9 cellular contexts compared by ENCODE assay signal in the genomic region with DNA sequence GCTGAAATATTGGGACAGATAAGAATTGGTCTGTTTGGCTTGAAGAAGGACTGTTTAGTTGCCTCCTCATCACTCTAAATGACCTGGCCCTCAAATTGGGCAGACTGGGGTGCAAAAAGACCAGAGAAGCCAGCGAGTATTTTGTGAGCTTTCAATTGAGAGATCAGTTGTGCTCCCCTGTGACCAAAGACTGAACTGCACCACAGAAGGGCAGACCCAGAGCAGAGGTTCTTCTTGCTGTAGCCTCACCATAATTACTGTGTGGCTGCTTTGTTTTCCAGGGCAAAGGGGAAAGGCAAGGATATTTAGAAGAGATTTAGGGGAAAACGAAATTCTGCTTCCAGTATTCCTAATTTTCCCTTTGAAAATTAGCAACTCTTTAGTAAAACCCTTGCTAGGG.
DNase-seq lines count a peak whose midpoint lies in the region; ATAC-seq, FAIRE-seq and TF ChIP-seq lines count a peak whose summit lies in the region.
"Had no signal": no experiment of that assay in that cellular context is flagged by ENCODE, and none has a peak within 500 bp of the region (broad histone marks: within the 10 kb centered on the region; RNA-seq: fewer than 3 reads in every experiment).

No MANE protein-coding gene starts in this region.

- no peak overlapping the region for H3K4me3 Mint-ChIP-seq in T-helper 2 cell treated with Interferon-gamma antibody and Interleukin-4, amounts not matched to agents 5 μg/mL and 100 μg/mL, for 36 hours
- H3K4me3 Mint-ChIP-seq: dendritic cell treated with granulocyte-macrophage colony-stimulating factor and Interleukin-4, amounts not matched to agents 40 ng/mL and 50 ng/mL, for 4 days had no signal

- H3K27ac ChIP-seq in RWPE2 (ENCODE audit: poor library complexity, severe bottlenecking), result no peak overlapping the region

- no peaks in the 10 kb centered on the region for H3K4me1 Mint-ChIP-seq in T-helper 2 cell treated with Interferon-gamma antibody and Interleukin-4, amounts not matched to agents 5 μg/mL and 100 μg/mL, for 36 hours (ENCODE audit: low read depth)

- TF ChIP-seq POLR2A in GM12892 (IDR thresholded peaks at IDR 0.05; ENCODE audit: low read depth, low read length), result no peak

- peak; percentile 60 for ATAC-seq in HG03159 (IDR thresholded peaks at IDR 0.05; ENCODE audit: unreplicated experiment)
- ATAC-seq in RWPE2 (ENCODE audit: low read depth), result peak; percentile 21; the same call in 1 of the 3 replicates
- no peak for ATAC-seq in GM21576 (IDR thresholded peaks at IDR 0.05; ENCODE audit: unreplicated experiment)

- FAIRE-seq in GM12892 (lab: Jason Lieb, UNC), result no peak

- H3K9me3 Mint-ChIP-seq in T-helper 2 cell treated with Interferon-gamma antibody and Interleukin-4, amounts not matched to agents 5 μg/mL and 100 μg/mL, for 36 hours, result no peaks in the 10 kb centered on the region
- H3K9me3 Mint-ChIP-seq: dendritic cell treated with granulocyte-macrophage colony-stimulating factor and Interleukin-4, amounts not matched to agents 40 ng/mL and 50 ng/mL, for 4 days had no signal

- H3K27me3 ChIP-seq in RWPE2 (ENCODE audit: insufficient read depth, poor library complexity, severe bottlenecking) (no peaks in the 10 kb centered on the region), kidney epithelial cell (ENCODE audit: control insufficient read depth, insufficient read depth, low read length) (no peaks in the 10 kb centered on the region)

- H3K27me3 Mint-ChIP-seq in T-helper 2 cell treated with Interferon-gamma antibody and Interleukin-4, amounts not matched to agents 5 μg/mL and 100 μg/mL, for 36 hours (ENCODE audit: low read depth), result peaks cover 2% of the 10 kb centered on the region
- H3K27me3 Mint-ChIP-seq: dendritic cell treated with granulocyte-macrophage colony-stimulating factor and Interleukin-4, amounts not matched to agents 40 ng/mL and 50 ng/mL, for 4 days had no signal

- H3K36me3 Mint-ChIP-seq in T-helper 2 cell treated with Interferon-gamma antibody and Interleukin-4, amounts not matched to agents 5 μg/mL and 100 μg/mL, for 36 hours (ENCODE audit: low read depth), result no peaks in the 10 kb centered on the region

- no peaks in the 10 kb centered on the region for H3K9me3 ChIP-seq in RWPE2 (ENCODE audit: severe bottlenecking)

- no peak for TF ChIP-seq CTCF in RWPE2 (IDR thresholded peaks at IDR 0.05; ENCODE audit: poor library complexity, severe bottlenecking)
- TF ChIP-seq CTCF in kidney epithelial cell (IDR thresholded peaks at IDR 0.05; ENCODE audit: insufficient read depth, low read length, poor library complexity, severe bottlenecking), result peak; percentile 30

- H3K4me3 ChIP-seq in RWPE2 (ENCODE audit: severe bottlenecking) (no peak overlapping the region), kidney epithelial cell (ENCODE audit: low read depth, low read length) (no peak overlapping the region)

- peak; percentile 42 for DNase-seq in DMS79 treated with DMSO at 0.1 percent for 48 hours (lab: John Stamatoyannopoulos, UW)
- no peak for DNase-seq in RWPE2 (ENCODE audit: low spot score)
- DNase-seq in kidney epithelial cell (ENCODE audit: low read depth), result no peak
- DNase-seq in GOT3 (lab: John Stamatoyannopoulos, UW), result no peak
- DNase-seq in T-helper 2 cell treated with Interferon-gamma antibody and Interleukin-4, amounts not matched to agents 5 μg/mL and 100 μg/mL, for 36 hours (ENCODE audit: low spot score), result no peak
- no peak for DNase-seq in GM12892 (ENCODE audit: insufficient read length)

- H3K36me3 ChIP-seq in RWPE2 (ENCODE audit: low read depth), result no peaks in the 10 kb centered on the region
- H3K36me3 ChIP-seq in kidney epithelial cell (ENCODE audit: control insufficient read depth, insufficient read depth, low read length), result no peaks in the 10 kb centered on the region

- no peaks in the 10 kb centered on the region for H3K4me1 ChIP-seq in RWPE2 (ENCODE audit: insufficient read depth, poor library complexity, severe bottlenecking)

- H3K27ac Mint-ChIP-seq in T-helper 2 cell treated with Interferon-gamma antibody and Interleukin-4, amounts not matched to agents 5 μg/mL and 100 μg/mL, for 36 hours, result no peak overlapping the region
- H3K27ac Mint-ChIP-seq: dendritic cell treated with granulocyte-macrophage colony-stimulating factor and Interleukin-4, amounts not matched to agents 40 ng/mL and 50 ng/mL, for 4 days had no signal
